Comparison of ENCODE assay signal across 1 cellular context in genomic region chr21:34857122-34857713, GRCh38.
TF ChIP-seq lines count a peak whose summit lies in the region.

No MANE protein-coding gene starts in this region.

TF ChIP-seq in HEK293, 187 proteins besides CTCF, POLR2A, EP300 and RAD21 (continued from another document):
- TF ChIP-seq, protein P1, sequence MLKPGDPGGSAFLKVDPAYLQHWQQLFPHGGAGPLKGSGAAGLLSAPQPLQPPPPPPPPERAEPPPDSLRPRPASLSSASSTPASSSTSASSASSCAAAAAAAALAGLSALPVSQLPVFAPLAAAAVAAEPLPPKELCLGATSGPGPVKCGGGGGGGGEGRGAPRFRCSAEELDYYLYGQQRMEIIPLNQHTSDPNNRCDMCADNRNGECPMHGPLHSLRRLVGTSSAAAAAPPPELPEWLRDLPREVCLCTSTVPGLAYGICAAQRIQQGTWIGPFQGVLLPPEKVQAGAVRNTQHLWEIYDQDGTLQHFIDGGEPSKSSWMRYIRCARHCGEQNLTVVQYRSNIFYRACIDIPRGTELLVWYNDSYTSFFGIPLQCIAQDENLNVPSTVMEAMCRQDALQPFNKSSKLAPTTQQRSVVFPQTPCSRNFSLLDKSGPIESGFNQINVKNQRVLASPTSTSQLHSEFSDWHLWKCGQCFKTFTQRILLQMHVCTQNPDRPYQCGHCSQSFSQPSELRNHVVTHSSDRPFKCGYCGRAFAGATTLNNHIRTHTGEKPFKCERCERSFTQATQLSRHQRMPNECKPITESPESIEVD (tag by site-specific recombination; IDR thresholded peaks at IDR 0.05), result peak; percentile 80
- peak; percentile 94 for TF ChIP-seq ZNF561 (tag by site-specific recombination; IDR thresholded peaks at IDR 0.05; ENCODE audit: borderline replicate concordance)
- TF ChIP-seq FEZF1 (tag by site-specific recombination; IDR thresholded peaks at IDR 0.05), result peak; percentile 86
- TF ChIP-seq, protein P2, sequence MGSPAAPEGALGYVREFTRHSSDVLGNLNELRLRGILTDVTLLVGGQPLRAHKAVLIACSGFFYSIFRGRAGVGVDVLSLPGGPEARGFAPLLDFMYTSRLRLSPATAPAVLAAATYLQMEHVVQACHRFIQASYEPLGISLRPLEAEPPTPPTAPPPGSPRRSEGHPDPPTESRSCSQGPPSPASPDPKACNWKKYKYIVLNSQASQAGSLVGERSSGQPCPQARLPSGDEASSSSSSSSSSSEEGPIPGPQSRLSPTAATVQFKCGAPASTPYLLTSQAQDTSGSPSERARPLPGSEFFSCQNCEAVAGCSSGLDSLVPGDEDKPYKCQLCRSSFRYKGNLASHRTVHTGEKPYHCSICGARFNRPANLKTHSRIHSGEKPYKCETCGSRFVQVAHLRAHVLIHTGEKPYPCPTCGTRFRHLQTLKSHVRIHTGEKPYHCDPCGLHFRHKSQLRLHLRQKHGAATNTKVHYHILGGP (tag by site-specific recombination; IDR thresholded peaks at IDR 0.05), result 0 out of 2 replicates have a peak, but pooled peaks have one; percentile 17
- TF ChIP-seq ZBTB44 (tag by site-specific recombination; IDR thresholded peaks at IDR 0.05), result 0 out of 2 replicates have a peak, but pooled peaks have one; percentile 16
- no peak for TF ChIP-seq ZNF10 (tag by site-specific recombination; IDR thresholded peaks at IDR 0.05)
- TF ChIP-seq OVOL3 (tag by site-specific recombination; IDR thresholded peaks at IDR 0.05), result peak; percentile 99
- no peak for TF ChIP-seq ZBTB20 (tag by site-specific recombination; IDR thresholded peaks at IDR 0.05)
- no peak for TF ChIP-seq ZNF354C (tag by site-specific recombination; IDR thresholded peaks at IDR 0.05; ENCODE audit: borderline replicate concordance, low read depth)
- TF ChIP-seq OSR2 (tag by site-specific recombination; IDR thresholded peaks at IDR 0.05), result peak; percentile 74
- no peak for TF ChIP-seq ZSCAN4 (tag by site-specific recombination; IDR thresholded peaks at IDR 0.05)
